ENCODE assay signal across 9 cellular contexts in genomic region chr6:157464653-157465535, GRCh38.
DNase-seq lines count a peak whose midpoint lies in the region; ATAC-seq and TF ChIP-seq lines count a peak whose summit lies in the region.
"Had no signal": no experiment of that assay in that cellular context is flagged by ENCODE, and none has a peak within 500 bp of the region (broad histone marks: within the 10 kb centered on the region; RNA-seq: fewer than 3 reads in every experiment).

No MANE protein-coding gene starts in this region.

- H3K9me3 Mint-ChIP-seq in glutamatergic neuron (ENCODE audit: unreplicated experiment) = no peaks in the 10 kb centered on the region
- H3K9me3 Mint-ChIP-seq: activated naive CD4-positive, alpha-beta T cell treated with anti-CD3 and anti-CD28 coated beads, Interleukin-2, amount 50 U/mL, for 24 hours had no signal

- H3K36me3 Mint-ChIP-seq in glutamatergic neuron (ENCODE audit: unreplicated experiment) = no peaks in the 10 kb centered on the region
- H3K36me3 Mint-ChIP-seq: activated naive CD4-positive, alpha-beta T cell treated with anti-CD3 and anti-CD28 coated beads, Interleukin-2, amount 50 U/mL, for 24 hours had no signal

- H3K27ac Mint-ChIP-seq in glutamatergic neuron (ENCODE audit: unreplicated experiment) = no peak overlapping the region
- H3K27ac Mint-ChIP-seq: activated naive CD4-positive, alpha-beta T cell treated with anti-CD3 and anti-CD28 coated beads, Interleukin-2, amount 50 U/mL, for 24 hours had no signal

- DNase-seq in glutamatergic neuron (no peak), NCI-H1436 treated with DMSO at 0.1 percent for 48 hours (lab: John Stamatoyannopoulos, UW) (no peak), AG08396 (ENCODE audit: low spot score) (no peak)
- no peak for DNase-seq in activated CD4-positive, CD25-positive, alpha-beta regulatory T cell (lab: John Stamatoyannopoulos, UW)

- ATAC-seq in GM18499 (IDR thresholded peaks at IDR 0.05; ENCODE audit: insufficient read depth, unreplicated experiment) (peak; percentile 46), GM21381 (IDR thresholded peaks at IDR 0.05; ENCODE audit: unreplicated experiment) (peak; percentile 51), HG03520 (IDR thresholded peaks at IDR 0.05; ENCODE audit: unreplicated experiment) (peak; percentile 39), HG02840 (IDR thresholded peaks at IDR 0.05; ENCODE audit: low FRiP score, unreplicated experiment) (no peak)

- H3K4me3 Mint-ChIP-seq in glutamatergic neuron (ENCODE audit: unreplicated experiment) = peak overlapping the region; percentile 22
- H3K4me3 Mint-ChIP-seq: activated naive CD4-positive, alpha-beta T cell treated with anti-CD3 and anti-CD28 coated beads, Interleukin-2, amount 50 U/mL, for 24 hours had no signal

- H3K4me1 Mint-ChIP-seq in glutamatergic neuron (ENCODE audit: low read depth, unreplicated experiment) = peaks cover 20% of the 10 kb centered on the region
- H3K4me1 Mint-ChIP-seq: activated naive CD4-positive, alpha-beta T cell treated with anti-CD3 and anti-CD28 coated beads, Interleukin-2, amount 50 U/mL, for 24 hours had no signal

- no peak for TF ChIP-seq CTCF in glutamatergic neuron (IDR thresholded peaks at IDR 0.05; ENCODE audit: partially characterized antibody, unreplicated experiment)

- H3K27me3 Mint-ChIP-seq in glutamatergic neuron (ENCODE audit: unreplicated experiment) = no peaks in the 10 kb centered on the region
- H3K27me3 Mint-ChIP-seq: activated naive CD4-positive, alpha-beta T cell treated with anti-CD3 and anti-CD28 coated beads, Interleukin-2, amount 50 U/mL, for 24 hours had no signal
